ENCODE assay signal across 8 cellular contexts in the genomic region with DNA sequence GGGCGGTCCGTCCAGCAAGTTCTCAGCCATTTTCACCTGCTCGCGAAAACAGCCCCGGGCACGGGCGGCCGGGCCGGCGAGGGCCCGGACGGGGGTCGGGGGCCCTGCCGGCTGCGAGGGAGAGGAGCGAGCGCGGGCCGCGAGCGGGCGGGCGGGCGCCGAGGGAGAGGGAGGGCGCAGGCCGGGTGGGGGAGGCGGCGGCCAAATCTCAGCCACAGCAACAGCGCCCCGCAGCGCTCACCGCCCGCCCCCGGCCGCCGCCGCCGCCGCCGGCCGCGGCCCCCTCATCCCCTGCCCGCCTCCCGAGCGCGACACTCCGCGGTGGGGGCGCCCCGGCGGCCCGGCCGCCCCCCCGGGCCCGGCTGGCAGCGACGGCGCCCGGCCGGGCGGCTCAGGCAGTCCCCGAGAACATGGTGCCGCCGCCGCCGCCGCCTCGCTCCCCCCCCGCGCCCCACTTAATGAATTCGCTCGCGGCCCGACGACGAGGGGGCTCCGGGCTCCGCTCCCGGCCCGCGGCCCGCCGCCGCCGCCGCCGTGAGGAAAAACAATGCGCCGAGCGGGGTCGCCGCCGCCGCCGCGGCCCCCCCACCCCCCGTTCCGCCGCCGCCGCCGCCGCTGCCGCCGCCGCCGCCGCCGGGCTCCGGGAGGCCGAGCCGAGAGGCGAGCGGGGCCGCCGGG. TPM values are rescaled to one million over a fixed set of nuclear protein-coding genes. Genes with fewer than 3 reads are reported as not detected.
DNase-seq lines count a peak whose midpoint lies in the region; ATAC-seq and TF ChIP-seq lines count a peak whose summit lies in the region.

No MANE protein-coding gene starts in this region.

- DNase-seq in NCI-H748 (lab: John Stamatoyannopoulos, UW; ENCODE audit: unreplicated experiment) (peak; percentile 47), NCI-H748 treated with DMSO at 0.1 percent for 48 hours (lab: John Stamatoyannopoulos, UW) (no peak), NT2/D1 (ENCODE audit: low read depth, low spot score) (no peak), fibroblast of peridontal ligament (ENCODE audit: extremely low read depth) (peak; percentile 42)
- peak; percentile 81 to 83 for DNase-seq in activated T-cell treated with anti-CD3 and anti-CD28 coated beads, Interleukin-2, amount 50 U/mL, for 72 hours

- H3K9me3 Mint-ChIP-seq in activated T-cell treated with anti-CD3 and anti-CD28 coated beads, Interleukin-2, amount 50 U/mL, for 72 hours = no peaks in the 10 kb centered on the region
- H3K9me3 Mint-ChIP-seq in nephron = peaks cover 3% of the 10 kb centered on the region

- H3K27ac ChIP-seq in subcutaneous abdominal adipose tissue (ENCODE audit: low read depth, low read length) = peak overlapping the region; percentile 16

- ATAC-seq in HG02943 (IDR thresholded peaks at IDR 0.05; ENCODE audit: low read depth, unreplicated experiment) = peak; percentile 52
- peak; percentile 61 to 69 for ATAC-seq in activated T-cell treated with anti-CD3 and anti-CD28 coated beads, Interleukin-2, amount 50 U/mL, for 72 hours (replicated peaks in 1 of 2)

- H3K27me3 Mint-ChIP-seq in activated T-cell treated with anti-CD3 and anti-CD28 coated beads, Interleukin-2, amount 50 U/mL, for 72 hours (ENCODE audit: low read depth) = peaks cover 21% of the 10 kb centered on the region
- H3K27me3 Mint-ChIP-seq in nephron (ENCODE audit: low read depth) = peaks cover 3% of the 10 kb centered on the region

- peaks cover 5% of the 10 kb centered on the region for H3K4me1 ChIP-seq in NT2/D1 (ENCODE audit: insufficient read depth, insufficient read length)
- peaks cover 4 to 51% (median 50%) of the 10 kb centered on the region in 5 donors for H3K4me1 ChIP-seq in subcutaneous abdominal adipose tissue (ENCODE audit: control insufficient read depth in 5 of 5, insufficient read depth in 5 of 5, low read length in 5 of 5)

- H3K36me3 Mint-ChIP-seq in activated T-cell treated with anti-CD3 and anti-CD28 coated beads, Interleukin-2, amount 50 U/mL, for 72 hours (ENCODE audit: insufficient read depth in 2 of 2) = peaks cover 6 to 14% of the 10 kb centered on the region in 2 donors
- H3K36me3 Mint-ChIP-seq in nephron (ENCODE audit: low read depth) = peaks cover 30% of the 10 kb centered on the region

- H3K27me3 ChIP-seq in NT2/D1 (ENCODE audit: insufficient read depth, insufficient read length) (no peaks in the 10 kb centered on the region), subcutaneous abdominal adipose tissue (ENCODE audit: control insufficient read depth in 5 of 5, insufficient read depth in 4 of 5, low read length in 5 of 5) (no peaks in the 10 kb centered on the region)

- H3K36me3 ChIP-seq in NT2/D1 (ENCODE audit: insufficient read depth, insufficient read length, low read length) (peaks cover 21% of the 10 kb centered on the region), subcutaneous abdominal adipose tissue (ENCODE audit: control insufficient read depth in 5 of 5, insufficient read depth in 5 of 5, low read length in 5 of 5) (peaks cover 0 to 3% (median 0%) of the 10 kb centered on the region in 5 donors)

- H3K9ac ChIP-seq in NT2/D1 (ENCODE audit: insufficient read length, low read depth) (peak overlapping the region; percentile 94), subcutaneous abdominal adipose tissue (ENCODE audit: low read length in 5 of 5) (peak overlapping the region in 3 of 5 donors; percentile 20 to 81 (median 78))

- no peak overlapping the region for H3K27ac Mint-ChIP-seq in activated T-cell treated with anti-CD3 and anti-CD28 coated beads, Interleukin-2, amount 50 U/mL, for 72 hours
- peak overlapping the region in 2 of 3 experiments; percentile 66 to 87 for H3K27ac Mint-ChIP-seq in nephron

- peaks cover 48% of the 10 kb centered on the region for H3K4me1 Mint-ChIP-seq in activated T-cell treated with anti-CD3 and anti-CD28 coated beads, Interleukin-2, amount 50 U/mL, for 72 hours (ENCODE audit: low read depth)
- peaks cover 40% of the 10 kb centered on the region for H3K4me1 Mint-ChIP-seq in nephron

- TF ChIP-seq CTCF in nephron (IDR thresholded peaks at IDR 0.05; ENCODE audit: unreplicated experiment in 3 of 3) = no peak

- no peaks in the 10 kb centered on the region for H3K9me3 ChIP-seq in NT2/D1 (ENCODE audit: insufficient read depth, low read length)
- H3K9me3 ChIP-seq in subcutaneous abdominal adipose tissue (ENCODE audit: control insufficient read depth in 5 of 5, low read length in 5 of 5) = no peaks in the 10 kb centered on the region

- H3K4me3 ChIP-seq in NT2/D1 (ENCODE audit: insufficient read length, low read depth) = peak overlapping the region; percentile 89
- peak overlapping the region; percentile 29 to 93 (median 81) for H3K4me3 ChIP-seq in subcutaneous abdominal adipose tissue (ENCODE audit: low read depth in 1 of 5, low read length in 5 of 5)

- peak overlapping the region; percentile 90 for H3K4me3 Mint-ChIP-seq in activated T-cell treated with anti-CD3 and anti-CD28 coated beads, Interleukin-2, amount 50 U/mL, for 72 hours
- peak overlapping the region; percentile 91 to 97 (median 96) for H3K4me3 Mint-ChIP-seq in nephron

RNA-seq across cellular contexts. Expression of gene CREBBP, which starts 0.5 kb away (rescaled TPM):
- 10 to 100 TPM; 57.1 to 63.1 TPM for total RNA-seq in activated T-cell treated with anti-CD3 and anti-CD28 coated beads, Interleukin-2, amount 50 U/mL, for 72 hours

Comparison
In these comparisons a context has a peak if more than half of its experiments do, and no peak if none do; other contexts are left out.
1. DNase-seq: peak in NCI-H748 (single experiment), activated T-cell treated with anti-CD3 and anti-CD28 coated beads, Interleukin-2, amount 50 U/mL, for 72 hours (2 of 2) and fibroblast of peridontal ligament (single experiment); none in NCI-H748 treated with DMSO at 0.1 percent for 48 hours (single experiment) and NT2/D1 (single experiment).